Comparison of ENCODE assay signal across 1 cellular context in genomic region chr12:89476889-89477288, GRCh38.
TF ChIP-seq lines count a peak whose summit lies in the region.

No MANE protein-coding gene starts in this region.

TF ChIP-seq in IMR-90, 13 proteins besides CTCF, POLR2A, EP300 and RAD21:
- TF ChIP-seq MXI1 (IDR thresholded peaks at IDR 0.05; ENCODE audit: borderline replicate concordance, low read depth, low read length) = no peak
- TF ChIP-seq SMC3 (IDR thresholded peaks at IDR 0.05; ENCODE audit: low read depth, low read length) = no peak
- TF ChIP-seq RFX5 (IDR thresholded peaks at IDR 0.05; ENCODE audit: low read depth, low read length) = no peak
- TF ChIP-seq RCOR1 (IDR thresholded peaks at IDR 0.05; ENCODE audit: insufficient replicate concordance, low read length) = no peak
- TF ChIP-seq BHLHE40 (IDR thresholded peaks at IDR 0.05; ENCODE audit: low read depth, low read length) = no peak
- TF ChIP-seq NFE2L2 (IDR thresholded peaks at IDR 0.05; ENCODE audit: low read depth, low read length) = no peak
- no peak for TF ChIP-seq CHD1 (IDR thresholded peaks at IDR 0.05; ENCODE audit: low read depth, low read length)
- TF ChIP-seq MAFK (IDR thresholded peaks at IDR 0.05; ENCODE audit: low read depth, low read length) = no peak
- TF ChIP-seq FOS (IDR thresholded peaks at IDR 0.05; ENCODE audit: low read depth, low read length) = no peak
